In genomic region chr9:109110326-109111014, GRCh38 we compare ENCODE assay signal across 8 cellular contexts. TPM values are rescaled to one million over a fixed set of nuclear protein-coding genes. Genes with fewer than 3 reads are reported as not detected.
DNase-seq lines count a peak whose midpoint lies in the region; ATAC-seq, FAIRE-seq and TF ChIP-seq lines count a peak whose summit lies in the region.

No MANE protein-coding gene starts in this region.

- H3K36me3 ChIP-seq in pancreas: no peaks in the 10 kb centered on the region

- peaks cover 37 to 72% (median 65%) of the 10 kb centered on the region in 3 donors for H3K4me1 ChIP-seq in pancreas

- no peak for FAIRE-seq in pancreas (lab: Jason Lieb, UNC)

- ATAC-seq in GM21786 (IDR thresholded peaks at IDR 0.05; ENCODE audit: unreplicated experiment): peak; percentile 77
- peak; percentile 36 to 69 (median 50) for ATAC-seq in pancreas

- intact Hi-C loops in dorsolateral prefrontal cortex (cut with DNase I) (loop anchor here in 1 of 2 donors (10.0 kb wide), 1 partner anchor 204 kb away; no protein-coding TSS in a partner anchor), pancreas (cut with DNase I) (no loop called here)

- H3K27ac ChIP-seq in dorsolateral prefrontal cortex (peak overlapping the region in 48 of 59 donors; percentile 3 to 78 (median 40)), pancreas (peak overlapping the region in 2 of 4 donors; percentile 27 to 57)

- H3K27me3 ChIP-seq in dorsolateral prefrontal cortex (no peaks in the 10 kb centered on the region), pancreas (no peaks in the 10 kb centered on the region)

- peak; percentile 65 for DNase-seq in Daoy (ENCODE audit: low read depth)
- DNase-seq in NAMALWA (ENCODE audit: low spot score): peak; percentile 27
- no peak for DNase-seq in dorsolateral prefrontal cortex
- DNase-seq in pancreas: no peak
- no peak for DNase-seq in LoVo (ENCODE audit: low spot score)
- no peak for DNase-seq in T1000 (lab: John Stamatoyannopoulos, UW)
- DNase-seq in T-helper 9 cell: no peak

- WGBS in pancreas, 2 donors: 40 to 42% methylated on average over 5 of the region's 5 CpGs

- peak overlapping the region in 4 of 59 donors; percentile 2 to 14 (median 6) for H3K4me3 ChIP-seq in dorsolateral prefrontal cortex
- H3K4me3 ChIP-seq in pancreas: no peak overlapping the region

- no peak for TF ChIP-seq CTCF in dorsolateral prefrontal cortex (IDR thresholded peaks at IDR 0.05 in 54 of 56, conservative IDR thresholded peaks at IDR 0.05 in 2 of 56; ENCODE audit: low read depth in 1 of 56, partially characterized antibody in 56 of 56)
- no peak for TF ChIP-seq CTCF in pancreas (IDR thresholded peaks at IDR 0.05)

- no peaks in the 10 kb centered on the region for H3K9me3 ChIP-seq in pancreas

RNA-seq across cellular contexts. Expression of gene TMEM245, which starts 9.3 kb away (rescaled TPM):
- total RNA-seq in Daoy (2014; rRNA removed; shearing (Covaris generic)): 42.7 and 43.9 TPM in 2 replicates
- total RNA-seq in dorsolateral prefrontal cortex (100 to 1,000 TPM in 1 of 120 experiments, 10 to 100 TPM in 119; 53.4 to 104 (median 72.3) TPM), pancreas (10 to 100 TPM; 19.1 to 34.1 (median 24.1) TPM)
- polyA plus RNA-seq in pancreas: 10 to 100 TPM in 1 of 2 donors, 1 to 10 TPM in 1; 4.9 to 14.4 TPM

RNA-seq across cellular contexts. Expression of gene FRRS1L, which starts 56.6 kb away (rescaled TPM):
- total RNA-seq in Daoy (2014; rRNA removed; shearing (Covaris generic)): 0.03 TPM in 1 of 2 replicates, not detected in the other
- 100 to 1,000 TPM in 105 of 120 experiments, 10 to 100 TPM in 15; 42.9 to 221 (median 137) TPM for total RNA-seq in dorsolateral prefrontal cortex
- 1 to 10 TPM in 2 of 6 donors, under 1 TPM in 4; 0.19 to 2.1 (median 0.80) TPM for total RNA-seq in pancreas
- polyA plus RNA-seq in pancreas: 1 to 10 TPM in 1 of 2 donors, under 1 TPM in 1; 0.42 to 3.0 TPM

Comparison
In these comparisons a context has a peak if more than half of its experiments do, and no peak if none do; other contexts are left out.
1. DNase-seq: peak in Daoy (single experiment) and NAMALWA (single experiment); none in dorsolateral prefrontal cortex (0 of 10), pancreas (0 of 6), LoVo (single experiment), T1000 (single experiment) and T-helper 9 cell (single experiment).
2. RNA of gene FRRS1L, which starts 56.6 kb away (total RNA-seq): 42.9 to 221 TPM in dorsolateral prefrontal cortex; 0.19 to 2.1 TPM in pancreas and 0.03 TPM in Daoy; every median in the first group is over 10 times any median in the second.